14 cellular contexts compared by ENCODE assay signal in genomic region chr4:139919513-139919912, GRCh38.
DNase-seq lines count a peak whose midpoint lies in the region; ATAC-seq and TF ChIP-seq lines count a peak whose summit lies in the region.
"Had no signal": no experiment of that assay in that cellular context is flagged by ENCODE, and none has a peak within 500 bp of the region (broad histone marks: within the 10 kb centered on the region; RNA-seq: fewer than 3 reads in every experiment).

No MANE protein-coding gene starts in this region.

- H3K4me1 ChIP-seq in GM23338 (ENCODE audit: insufficient read depth), result peaks cover 54% of the 10 kb centered on the region
- peaks cover 12 to 30% of the 10 kb centered on the region in 2 donors for H3K4me1 ChIP-seq in left lung
- H3K4me1 ChIP-seq: colonic mucosa had no signal

- H3K27ac Mint-ChIP-seq in GM23338 (peak overlapping the region; percentile 46; the same call in 1 of the 2 replicates), immature natural killer cell (no peak overlapping the region)
- H3K27ac Mint-ChIP-seq: memory B cell had no signal

- no peaks in the 10 kb centered on the region for H3K9me3 Mint-ChIP-seq in GM23338
- no peaks in the 10 kb centered on the region for H3K9me3 Mint-ChIP-seq in immature natural killer cell
- H3K9me3 Mint-ChIP-seq: H9, memory B cell had no signal

- H2AFZ ChIP-seq in GM23338, result no peak overlapping the region

- H4K20me1 ChIP-seq in GM23338 (replicated peaks; ENCODE audit: insufficient read depth), result 0 out of 2 replicates have a peak, but pooled peaks cover 3% of the 10 kb centered on the region

- H3K9me3 ChIP-seq in left lung, result no peaks in the 10 kb centered on the region
- H3K9me3 ChIP-seq: colonic mucosa had no signal

- ATAC-seq in GM23338 (no peak), left lung (peak; percentile 29)

- no peak overlapping the region for H3K4me2 ChIP-seq in GM23338

- H3K4me3 Mint-ChIP-seq in GM23338 (no peak overlapping the region), immature natural killer cell (no peak overlapping the region)
- H3K4me3 Mint-ChIP-seq: H9, memory B cell had no signal

- H3K9me2 ChIP-seq in GM23338 (ENCODE audit: insufficient read depth), result no peaks in the 10 kb centered on the region

- intact Hi-C loops in left lung (cut with DNase I), result no loop called here

- no peaks in the 10 kb centered on the region for H3K79me2 ChIP-seq in GM23338 (replicated peaks; ENCODE audit: insufficient read depth)

- H3K27me3 ChIP-seq in GM23338 (ENCODE audit: insufficient read depth) (no peaks in the 10 kb centered on the region), left lung (no peaks in the 10 kb centered on the region)
- H3K27me3 ChIP-seq: colonic mucosa had no signal

- no peak overlapping the region for H3K27ac ChIP-seq in GM23338 (ENCODE audit: low read depth)
- peak overlapping the region; percentile 45 to 75 for H3K27ac ChIP-seq in left lung
- peak overlapping the region in 11 of 21 experiments; percentile 18 to 70 (median 39) for H3K27ac ChIP-seq in skin epidermis
- H3K27ac ChIP-seq: colonic mucosa had no signal

- no peaks in the 10 kb centered on the region for H3F3A ChIP-seq in GM23338 (replicated peaks; ENCODE audit: low read depth)

- H3K27me3 Mint-ChIP-seq in GM23338 (ENCODE audit: insufficient read depth, low read depth, poor library complexity) (peaks cover 9% of the 10 kb centered on the region), immature natural killer cell (ENCODE audit: low read depth in 3 of 3) (peaks cover 0 to 8% (median 2%) of the 10 kb centered on the region in 3 donors)

- H3K4me1 Mint-ChIP-seq in GM23338, result peaks cover 57% of the 10 kb centered on the region
- H3K4me1 Mint-ChIP-seq in immature natural killer cell, result no peaks in the 10 kb centered on the region
- H3K4me1 Mint-ChIP-seq: memory B cell had no signal

- H3K4me3 ChIP-seq in GM23338 (no peak overlapping the region), left lung (no peak overlapping the region), skin epidermis (no peak overlapping the region)
- H3K4me3 ChIP-seq: colonic mucosa had no signal

- DNase-seq in GM23338 (ENCODE audit: low spot score) (no peak), dermis blood vessel endothelial cell (peak; percentile 90), left lung (no peak), immature natural killer cell (no peak), GM13976 (ENCODE audit: low spot score) (no peak)
- no peak for DNase-seq in stimulated activated CD4-positive, alpha-beta T cell treated with anti-CD3 and anti-CD28 coated beads, Interleukin-1b, Interleukin-23, amount 100 ng/mL, for 48 hours
- DNase-seq in activated CD4-positive, alpha-beta T cell treated with anti-CD3 and anti-CD28 coated beads, Interleukin-2, amount 50 U/mL, for 1 hour, result no peak
- DNase-seq: colonic mucosa, COR-L47, H9, NCI-H2081, SHP77 treated with DMSO at 0.1 percent for 48 hours had no signal

- in situ Hi-C loops in GM13976 (cut with MboI; ENCODE audit: low sequenced_read_pairs, unreplicated experiment), result no loop called here

- TF ChIP-seq CTCF in GM23338 (conservative IDR thresholded peaks at IDR 0.05; ENCODE audit: low read depth in 2 of 2) (no peak), left lung (IDR thresholded peaks at IDR 0.05) (no peak), GM13976 (IDR thresholded peaks at IDR 0.05; ENCODE audit: borderline replicate concordance, control extremely low read depth, extremely low read depth, insufficient read depth, missing control alignments) (no peak)

- H3K36me3 Mint-ChIP-seq in GM23338 (ENCODE audit: low read depth), result no peaks in the 10 kb centered on the region
- H3K36me3 Mint-ChIP-seq in immature natural killer cell, result no peaks in the 10 kb centered on the region
- H3K36me3 Mint-ChIP-seq: memory B cell had no signal

- H3K36me3 ChIP-seq in GM23338 (ENCODE audit: insufficient read depth), result no peaks in the 10 kb centered on the region
- no peaks in the 10 kb centered on the region for H3K36me3 ChIP-seq in left lung
- H3K36me3 ChIP-seq: colonic mucosa had no signal

TF ChIP-seq in GM23338, 12 proteins besides CTCF, POLR2A, EP300 and RAD21 (continues in another document):
- TF ChIP-seq ZNF331 (CRISPR knock-in tag; IDR thresholded peaks at IDR 0.05; ENCODE audit: low read depth), result no peak
- TF ChIP-seq ZNF114 (CRISPR knock-in tag; IDR thresholded peaks at IDR 0.05), result no peak
- TF ChIP-seq EZH2 (IDR thresholded peaks at IDR 0.05; ENCODE audit: low read depth, unreplicated experiment), result no peak
- TF ChIP-seq, protein P1, sequence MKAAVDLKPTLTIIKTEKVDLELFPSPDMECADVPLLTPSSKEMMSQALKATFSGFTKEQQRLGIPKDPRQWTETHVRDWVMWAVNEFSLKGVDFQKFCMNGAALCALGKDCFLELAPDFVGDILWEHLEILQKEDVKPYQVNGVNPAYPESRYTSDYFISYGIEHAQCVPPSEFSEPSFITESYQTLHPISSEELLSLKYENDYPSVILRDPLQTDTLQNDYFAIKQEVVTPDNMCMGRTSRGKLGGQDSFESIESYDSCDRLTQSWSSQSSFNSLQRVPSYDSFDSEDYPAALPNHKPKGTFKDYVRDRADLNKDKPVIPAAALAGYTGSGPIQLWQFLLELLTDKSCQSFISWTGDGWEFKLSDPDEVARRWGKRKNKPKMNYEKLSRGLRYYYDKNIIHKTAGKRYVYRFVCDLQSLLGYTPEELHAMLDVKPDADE (IDR thresholded peaks at IDR 0.05), result no peak
- TF ChIP-seq ZNF462 (CRISPR knock-in tag; IDR thresholded peaks at IDR 0.05), result no peak
- TF ChIP-seq NANOG (IDR thresholded peaks at IDR 0.05; ENCODE audit: borderline replicate concordance), result no peak
